Comparison of ENCODE assay signal across 13 cellular contexts in genomic region chr2:238305092-238305862, GRCh38. TPM values are rescaled to one million over a fixed set of nuclear protein-coding genes. Genes with fewer than 3 reads are reported as not detected.
DNase-seq lines count a peak whose midpoint lies in the region; ATAC-seq and TF ChIP-seq lines count a peak whose summit lies in the region.
"Had no signal": no experiment of that assay in that cellular context is flagged by ENCODE, and none has a peak within 500 bp of the region (broad histone marks: within the 10 kb centered on the region; RNA-seq: fewer than 3 reads in every experiment).

No MANE protein-coding gene starts in this region.

- no peaks in the 10 kb centered on the region for H3K4me1 Mint-ChIP-seq in activated naive CD8-positive, alpha-beta T cell (ENCODE audit: low read depth)
- H3K4me1 Mint-ChIP-seq in activated naive CD8-positive, alpha-beta T cell treated with anti-CD3 and anti-CD28 coated beads, Interleukin-2, amount 50 U/mL, for 24 hours = no peaks in the 10 kb centered on the region
- H3K4me1 Mint-ChIP-seq in natural killer cell treated with Interleukin-12 subunit alpha and Interleukin-12 subunit beta and Interleukin-15 and Interleukin-18, amount 100 ng/mL, for 72 hours (ENCODE audit: low read depth in 2 of 2) = no peaks in the 10 kb centered on the region

- no peak overlapping the region for H3K4me3 ChIP-seq in foreskin fibroblast (ENCODE audit: low read depth in 1 of 2, low read length in 2 of 2)
- H3K4me3 ChIP-seq in transverse colon = no peak overlapping the region

- no peaks in the 10 kb centered on the region for H3K27me3 ChIP-seq in transverse colon

- no peak for ATAC-seq in activated naive CD8-positive, alpha-beta T cell treated with anti-CD3 and anti-CD28 coated beads, Interleukin-2, amount 50 U/mL, for 24 hours
- no peak for ATAC-seq in natural killer cell treated with Interleukin-12 subunit alpha and Interleukin-12 subunit beta and Interleukin-15 and Interleukin-18, amount 100 ng/mL, for 72 hours
- ATAC-seq in HG03108 (IDR thresholded peaks at IDR 0.05; ENCODE audit: unreplicated experiment) = no peak

- no peaks in the 10 kb centered on the region for H3K9me3 Mint-ChIP-seq in activated naive CD8-positive, alpha-beta T cell (ENCODE audit: low read depth)
- no peaks in the 10 kb centered on the region for H3K9me3 Mint-ChIP-seq in activated naive CD8-positive, alpha-beta T cell treated with anti-CD3 and anti-CD28 coated beads, Interleukin-2, amount 50 U/mL, for 24 hours
- H3K9me3 Mint-ChIP-seq in natural killer cell treated with Interleukin-12 subunit alpha and Interleukin-12 subunit beta and Interleukin-15 and Interleukin-18, amount 100 ng/mL, for 72 hours = no peaks in the 10 kb centered on the region

- peaks cover 0 to 23% (median 13%) of the 10 kb centered on the region in 4 donors for H3K4me1 ChIP-seq in transverse colon

- 76 to 97% methylated on average over 4 to 12 of the region's 12 CpGs for WGBS in transverse colon (ENCODE audit: low coverage in 1 of 2), 2 donors

- TF ChIP-seq POLR2A in transverse colon (IDR thresholded peaks at IDR 0.05) = no peak

- no peak for TF ChIP-seq EP300 in transverse colon (IDR thresholded peaks at IDR 0.05; ENCODE audit: low read depth)

- no peak for DNase-seq in activated naive CD8-positive, alpha-beta T cell treated with anti-CD3 and anti-CD28 coated beads, Interleukin-2, amount 50 U/mL, for 24 hours
- peak; percentile 54 for DNase-seq in SK-MEL-5 (ENCODE audit: low read depth, low spot score)
- DNase-seq in foreskin fibroblast = peak in 1 of 2 donors; percentile 15
- DNase-seq in transverse colon = no peak
- DNase-seq in LoVo (ENCODE audit: low spot score) = no peak
- DNase-seq in natural killer cell treated with Interleukin-12 subunit alpha and Interleukin-12 subunit beta and Interleukin-15 and Interleukin-18, amount 100 ng/mL, for 72 hours (ENCODE audit: low spot score) = no peak
- DNase-seq: ACHN; activated CD8-positive, alpha-beta memory T cell treated with anti-CD3 and anti-CD28 coated beads for 24 hours; KG1; nucleus accumbens had no signal

- H3K36me3 ChIP-seq in transverse colon = no peaks in the 10 kb centered on the region

- H3K27ac ChIP-seq in transverse colon = peak overlapping the region in 2 of 4 donors; percentile 61 to 73
- H3K27ac ChIP-seq: epithelial cell of prostate had no signal

- in situ Hi-C loops in SK-MEL-5 (cut with HindIII; ENCODE audit: low pct_unique_long_range_greater_than_20kb, low sequenced_read_pairs) = no loop called here
- in situ Hi-C loops in transverse colon (cut with MboI; ENCODE audit: low pct_ligation_motif_present in 1 of 4, low pct_unique_long_range_greater_than_20kb in 1 of 4, low sequenced_read_pairs in 3 of 4) = no loop called here

- H3K9me3 ChIP-seq in transverse colon = no peaks in the 10 kb centered on the region

- intact Hi-C loops in transverse colon (cut with DNase I; ENCODE audit: low total_unique reads) = no loop called here

- no peaks in the 10 kb centered on the region for H3K36me3 Mint-ChIP-seq in activated naive CD8-positive, alpha-beta T cell
- no peaks in the 10 kb centered on the region for H3K36me3 Mint-ChIP-seq in activated naive CD8-positive, alpha-beta T cell treated with anti-CD3 and anti-CD28 coated beads, Interleukin-2, amount 50 U/mL, for 24 hours (ENCODE audit: low read depth)
- H3K36me3 Mint-ChIP-seq in natural killer cell treated with Interleukin-12 subunit alpha and Interleukin-12 subunit beta and Interleukin-15 and Interleukin-18, amount 100 ng/mL, for 72 hours = no peaks in the 10 kb centered on the region

- no peak overlapping the region for H3K4me3 Mint-ChIP-seq in activated naive CD8-positive, alpha-beta T cell
- H3K4me3 Mint-ChIP-seq in activated naive CD8-positive, alpha-beta T cell treated with anti-CD3 and anti-CD28 coated beads, Interleukin-2, amount 50 U/mL, for 24 hours = no peak overlapping the region
- H3K4me3 Mint-ChIP-seq in natural killer cell treated with Interleukin-12 subunit alpha and Interleukin-12 subunit beta and Interleukin-15 and Interleukin-18, amount 100 ng/mL, for 72 hours = no peak overlapping the region

- TF ChIP-seq CTCF in foreskin fibroblast (IDR thresholded peaks at IDR 0.05; ENCODE audit: low read depth, low read length) (peak; percentile 22), transverse colon (IDR thresholded peaks at IDR 0.05) (peak; percentile 33 to 58 (median 42))

- H3K27ac Mint-ChIP-seq in activated naive CD8-positive, alpha-beta T cell = peak overlapping the region; percentile 3
- no peak overlapping the region for H3K27ac Mint-ChIP-seq in activated naive CD8-positive, alpha-beta T cell treated with anti-CD3 and anti-CD28 coated beads, Interleukin-2, amount 50 U/mL, for 24 hours
- no peak overlapping the region for H3K27ac Mint-ChIP-seq in natural killer cell treated with Interleukin-12 subunit alpha and Interleukin-12 subunit beta and Interleukin-15 and Interleukin-18, amount 100 ng/mL, for 72 hours

- peaks cover 4% of the 10 kb centered on the region for H3K27me3 Mint-ChIP-seq in activated naive CD8-positive, alpha-beta T cell
- no peaks in the 10 kb centered on the region for H3K27me3 Mint-ChIP-seq in activated naive CD8-positive, alpha-beta T cell treated with anti-CD3 and anti-CD28 coated beads, Interleukin-2, amount 50 U/mL, for 24 hours
- no peaks in the 10 kb centered on the region for H3K27me3 Mint-ChIP-seq in natural killer cell treated with Interleukin-12 subunit alpha and Interleukin-12 subunit beta and Interleukin-15 and Interleukin-18, amount 100 ng/mL, for 72 hours

RNA-seq across cellular contexts. Expression of gene TRAF3IP1, which starts 15.0 kb away (rescaled TPM):
- total RNA-seq in SK-MEL-5 (2014; rRNA removed; shearing (Covaris generic)) = 6.3 and 6.4 TPM in 2 replicates
- polyA plus RNA-seq in SK-MEL-5 (2015; cell fraction: cytosol; rRNA removed) = 8.4 and 8.5 TPM in 2 replicates
- polyA plus RNA-seq in SK-MEL-5 (2015; cell fraction: nucleus; rRNA removed) = 2.6 and 6.9 TPM in 2 replicates
- 10 to 100 TPM in 3 of 4 donors, 1 to 10 TPM in 1; 1.1 to 14.1 (median 10.4) TPM for total RNA-seq in transverse colon
- 10 to 100 TPM in 1 of 2 donors, 1 to 10 TPM in 1; 7.9 to 10.6 TPM for total RNA-seq in natural killer cell treated with Interleukin-12 subunit alpha and Interleukin-12 subunit beta and Interleukin-15 and Interleukin-18, amount 100 ng/mL, for 72 hours

RNA-seq across cellular contexts. Expression of gene PER2, which starts 16.9 kb away (rescaled TPM):
- total RNA-seq in SK-MEL-5 (2014; rRNA removed; shearing (Covaris generic)) = 1.8 and 2.2 TPM in 2 replicates
- polyA plus RNA-seq in SK-MEL-5 (2015; cell fraction: cytosol; rRNA removed) = 2.3 and 3.0 TPM in 2 replicates
- polyA plus RNA-seq in SK-MEL-5 (2015; cell fraction: nucleus; rRNA removed) = 2.7 and 5.2 TPM in 2 replicates
- 10 to 100 TPM; 19.1 to 67.3 (median 32.3) TPM for total RNA-seq in transverse colon
- 10 to 100 TPM; 13.8 to 18.4 TPM for total RNA-seq in natural killer cell treated with Interleukin-12 subunit alpha and Interleukin-12 subunit beta and Interleukin-15 and Interleukin-18, amount 100 ng/mL, for 72 hours
